In genomic region chr12:57476162-57476992, GRCh38 we compare ENCODE assay signal across 9 cellular contexts. TPM values are rescaled to one million over a fixed set of nuclear protein-coding genes. Genes with fewer than 3 reads are reported as not detected.
DNase-seq lines count a peak whose midpoint lies in the region; ATAC-seq and TF ChIP-seq lines count a peak whose summit lies in the region.
"Had no signal": no experiment of that assay in that cellular context is flagged by ENCODE, and none has a peak within 500 bp of the region (broad histone marks: within the 10 kb centered on the region; RNA-seq: fewer than 3 reads in every experiment).

No MANE protein-coding gene starts in this region.

- peaks cover 35% of the 10 kb centered on the region for H3K27me3 ChIP-seq in iPS DF 6.9 (ENCODE audit: control insufficient read depth, insufficient read depth, low read length)

- H3K4me3 ChIP-seq in iPS DF 6.9 (ENCODE audit: low read length) = peak overlapping the region; percentile 33; the same call in 1 of the 2 replicates

- peak overlapping the region; percentile 96 to 99 (median 97) for H3K27ac Mint-ChIP-seq in IgD-negative memory B cell
- peak overlapping the region; percentile 100 for H3K27ac Mint-ChIP-seq in activated T-helper 2 cell treated with anti-CD3 and anti-CD28 coated beads, Interferon-gamma antibody, Interleukin-2, Interleukin-4, amounts not matched to agents 10 μg/mL and 5 μg/mL and 100 μg/mL, durations not matched to agents 14 hours and 24 hours and 36 hours

- peak overlapping the region; percentile 88 to 99 (median 98) for H3K4me3 Mint-ChIP-seq in IgD-negative memory B cell
- peak overlapping the region; percentile 93 for H3K4me3 Mint-ChIP-seq in activated T-helper 2 cell treated with anti-CD3 and anti-CD28 coated beads, Interferon-gamma antibody, Interleukin-2, Interleukin-4, amounts not matched to agents 10 μg/mL and 5 μg/mL and 100 μg/mL, durations not matched to agents 14 hours and 24 hours and 36 hours (ENCODE audit: low read depth)

- TF ChIP-seq POLR2A in GM18505 (IDR thresholded peaks at IDR 0.05; ENCODE audit: borderline replicate concordance, extremely low read depth, insufficient read depth, insufficient read length) = peak; percentile 66

- H3K27me3 Mint-ChIP-seq in IgD-negative memory B cell = no peaks in the 10 kb centered on the region
- H3K27me3 Mint-ChIP-seq in activated T-helper 2 cell treated with anti-CD3 and anti-CD28 coated beads, Interferon-gamma antibody, Interleukin-2, Interleukin-4, amounts not matched to agents 10 μg/mL and 5 μg/mL and 100 μg/mL, durations not matched to agents 14 hours and 24 hours and 36 hours (ENCODE audit: low read depth) = no peaks in the 10 kb centered on the region

- ATAC-seq in GM18505 (IDR thresholded peaks at IDR 0.05; ENCODE audit: unreplicated experiment) = peak; percentile 41
- no peak for ATAC-seq in HG03565 (IDR thresholded peaks at IDR 0.05; ENCODE audit: unreplicated experiment)

- H3K4me1 Mint-ChIP-seq in IgD-negative memory B cell = peaks cover 39 to 51% (median 47%) of the 10 kb centered on the region in 3 donors
- peaks cover 47% of the 10 kb centered on the region for H3K4me1 Mint-ChIP-seq in activated T-helper 2 cell treated with anti-CD3 and anti-CD28 coated beads, Interferon-gamma antibody, Interleukin-2, Interleukin-4, amounts not matched to agents 10 μg/mL and 5 μg/mL and 100 μg/mL, durations not matched to agents 14 hours and 24 hours and 36 hours (ENCODE audit: low read depth)

- H3K36me3 Mint-ChIP-seq in IgD-negative memory B cell = peaks cover 5% of the 10 kb centered on the region
- H3K36me3 Mint-ChIP-seq in activated T-helper 2 cell treated with anti-CD3 and anti-CD28 coated beads, Interferon-gamma antibody, Interleukin-2, Interleukin-4, amounts not matched to agents 10 μg/mL and 5 μg/mL and 100 μg/mL, durations not matched to agents 14 hours and 24 hours and 36 hours (ENCODE audit: low read depth) = peaks cover 59% of the 10 kb centered on the region

- intact Hi-C loops in activated T-helper 2 cell treated with anti-CD3 and anti-CD28 coated beads, Interferon-gamma antibody, Interleukin-2, Interleukin-4, amounts not matched to agents 10 μg/mL and 5 μg/mL and 100 μg/mL, durations not matched to agents 14 hours and 24 hours and 36 hours (cut with micrococcal nuclease) = loop anchor here (2.0 kb wide), 1 partner anchor 70 kb away; the partner anchor contains the start of gene DCTN2

- H3K36me3 ChIP-seq in iPS DF 6.9 (ENCODE audit: control insufficient read depth, insufficient read depth, low read length) = no peaks in the 10 kb centered on the region; the same call in 1 of the 2 replicates

- no CpG with 5 or more reads among the region's 29 CpGs for WGBS in iPS DF 6.9 (ENCODE audit: insufficient coverage, insufficient read length)

- peak; percentile 72 for DNase-seq in activated T-helper 2 cell treated with anti-CD3 and anti-CD28 coated beads, Interferon-gamma antibody, Interleukin-2, Interleukin-4, amounts not matched to agents 10 μg/mL and 5 μg/mL and 100 μg/mL, durations not matched to agents 14 hours and 24 hours and 36 hours (ENCODE audit: low spot score)
- DNase-seq in iPS DF 6.9 (ENCODE audit: low read depth, low spot score) (no peak), globus pallidus (ENCODE audit: low spot score) (no peak), NCI-H2029 treated with DMSO at 0.1 percent for 48 hours (lab: John Stamatoyannopoulos, UW) (no peak)
- DNase-seq in stimulated activated CD4-positive, alpha-beta T cell treated with anti-CD3 and anti-CD28 coated beads, Interleukin-1b, Interleukin-23, amount 100 ng/mL, for 24 hours (ENCODE audit: low read depth in 4 of 4, low spot score in 1 of 4) = peak; percentile 57 to 74 (median 61)

- no peaks in the 10 kb centered on the region for H3K9me3 Mint-ChIP-seq in IgD-negative memory B cell
- H3K9me3 Mint-ChIP-seq in activated T-helper 2 cell treated with anti-CD3 and anti-CD28 coated beads, Interferon-gamma antibody, Interleukin-2, Interleukin-4, amounts not matched to agents 10 μg/mL and 5 μg/mL and 100 μg/mL, durations not matched to agents 14 hours and 24 hours and 36 hours = no peaks in the 10 kb centered on the region

- no peak overlapping the region for H3K27ac ChIP-seq in iPS DF 6.9 (ENCODE audit: low read length)

- H3K4me1 ChIP-seq in iPS DF 6.9 (ENCODE audit: control insufficient read depth, insufficient read depth, low read length) = peaks cover 2% of the 10 kb centered on the region

- H3K9me3 ChIP-seq in iPS DF 6.9 (ENCODE audit: control insufficient read depth, insufficient read depth, low read length) = no peaks in the 10 kb centered on the region

RNA-seq across cellular contexts. Expression of gene ARHGAP9, which starts 3.3 kb away (rescaled TPM):
- 129 TPM for polyA plus RNA-seq in IgD-negative memory B cell
- 105 and 106 TPM in 2 replicates for total RNA-seq in activated T-helper 2 cell treated with anti-CD3 and anti-CD28 coated beads, Interferon-gamma antibody, Interleukin-2, Interleukin-4, amounts not matched to agents 10 μg/mL and 5 μg/mL and 100 μg/mL, durations not matched to agents 14 hours and 24 hours and 36 hours
- total RNA-seq: SK-MEL-5 had no signal

RNA-seq across cellular contexts. Expression of gene MARS1, which starts 11.5 kb away (rescaled TPM):
- 76.6 TPM for polyA plus RNA-seq in IgD-negative memory B cell
- total RNA-seq in activated T-helper 2 cell treated with anti-CD3 and anti-CD28 coated beads, Interferon-gamma antibody, Interleukin-2, Interleukin-4, amounts not matched to agents 10 μg/mL and 5 μg/mL and 100 μg/mL, durations not matched to agents 14 hours and 24 hours and 36 hours = 249 and 257 TPM in 2 replicates

RNA-seq across cellular contexts. Expression of gene GLI1, which starts 16.8 kb away (rescaled TPM):
- polyA plus RNA-seq in IgD-negative memory B cell = 0.18 TPM
- total RNA-seq in activated T-helper 2 cell treated with anti-CD3 and anti-CD28 coated beads, Interferon-gamma antibody, Interleukin-2, Interleukin-4, amounts not matched to agents 10 μg/mL and 5 μg/mL and 100 μg/mL, durations not matched to agents 14 hours and 24 hours and 36 hours = 1.3 and 1.5 TPM in 2 replicates

RNA-seq across cellular contexts. Expression of gene INHBE, which starts 21.3 kb away (rescaled TPM):
- not detected for polyA plus RNA-seq in IgD-negative memory B cell
- total RNA-seq in activated T-helper 2 cell treated with anti-CD3 and anti-CD28 coated beads, Interferon-gamma antibody, Interleukin-2, Interleukin-4, amounts not matched to agents 10 μg/mL and 5 μg/mL and 100 μg/mL, durations not matched to agents 14 hours and 24 hours and 36 hours = 0.25 and 0.39 TPM in 2 replicates

RNA-seq across cellular contexts. Expression of gene INHBC, which starts 41.8 kb away (rescaled TPM):
- polyA plus RNA-seq in IgD-negative memory B cell = not detected
- total RNA-seq in activated T-helper 2 cell treated with anti-CD3 and anti-CD28 coated beads, Interferon-gamma antibody, Interleukin-2, Interleukin-4, amounts not matched to agents 10 μg/mL and 5 μg/mL and 100 μg/mL, durations not matched to agents 14 hours and 24 hours and 36 hours = 0.14 TPM in 2 replicates
- total RNA-seq: SK-MEL-5 had no signal

Comparison
In these comparisons a context has a peak if more than half of its experiments do, and no peak if none do; other contexts are left out.
1. DNase-seq: peak in activated T-helper 2 cell treated with anti-CD3 and anti-CD28 coated beads, Interferon-gamma antibody, Interleukin-2, Interleukin-4, amounts not matched to agents 10 μg/mL and 5 μg/mL and 100 μg/mL, durations not matched to agents 14 hours and 24 hours and 36 hours (single experiment) and stimulated activated CD4-positive, alpha-beta T cell treated with anti-CD3 and anti-CD28 coated beads, Interleukin-1b, Interleukin-23, amount 100 ng/mL, for 24 hours (4 of 4); none in iPS DF 6.9 (single experiment), globus pallidus (single experiment) and NCI-H2029 treated with DMSO at 0.1 percent for 48 hours (single experiment).